ENCODE assay signal across 25 cellular contexts in the genomic region with DNA sequence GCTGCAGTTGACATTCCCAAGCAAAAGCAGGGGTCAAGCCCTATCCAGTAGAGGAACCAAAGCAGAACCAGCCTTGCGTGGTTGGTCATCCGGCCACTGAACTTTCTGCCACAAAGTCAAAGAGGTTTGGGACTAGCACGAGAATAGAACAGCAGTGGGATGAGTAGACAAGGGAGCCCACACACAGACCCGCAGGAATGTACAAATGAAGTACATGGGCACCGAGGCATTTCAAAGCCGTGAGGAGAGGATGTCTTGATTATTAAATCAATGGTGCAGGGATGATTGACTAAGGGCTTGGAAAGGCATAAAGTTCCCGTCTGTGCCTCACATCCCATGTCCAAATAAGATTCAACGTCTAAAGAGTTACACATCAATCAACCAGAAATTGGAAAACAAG.
"Had no signal": no experiment of that assay in that cellular context is flagged by ENCODE, and none has a peak within 500 bp of the region (broad histone marks: within the 10 kb centered on the region; RNA-seq: fewer than 3 reads in every experiment).

No MANE protein-coding gene starts in this region.

- H3K27me3 ChIP-seq: ascending aorta had no signal

- H3K36me3 ChIP-seq: ascending aorta, cardiac muscle cell, heart left ventricle, neural progenitor cell, spleen, thoracic aorta had no signal

- H3K4me3 ChIP-seq: ascending aorta, cardiac muscle cell, heart left ventricle, neural progenitor cell, spleen, thoracic aorta had no signal

- H3K27ac ChIP-seq: ascending aorta, cardiac muscle cell, heart left ventricle, neural progenitor cell, parathyroid adenoma, spleen, thoracic aorta, VCaP had no signal

- H3K4me1 ChIP-seq: ascending aorta, neural progenitor cell, parathyroid adenoma had no signal

- DNase-seq: activated CD4-positive, alpha-beta T cell treated with anti-CD3 and anti-CD28 coated beads for 48 hours; activated CD4-positive, alpha-beta T cell treated with anti-CD3 and anti-CD28 coated beads, Interleukin-2, amount 50 U/mL, for 48 hours; activated CD8-positive, alpha-beta memory T cell treated with anti-CD3 and anti-CD28 coated beads for 24 hours; activated gamma-delta T cell; activated naive CD4-positive, alpha-beta T cell treated with anti-CD3 and anti-CD28 coated beads, Interleukin-2, amount 10 ng/mL, durations not matched to agents 7 days and 5 days; activated naive CD8-positive, alpha-beta T cell treated with anti-CD3 and anti-CD28 coated beads, Interleukin-2, amount 10 ng/mL, durations not matched to agents 7 days and 5 days; activated T-cell treated with anti-CD3 and anti-CD28 coated beads, Interleukin-2, amount 50 U/mL, for 1 hour; cortex of kidney; foreskin fibroblast; heart left ventricle; left ventricle myocardium superior; midbrain; naive thymus-derived CD8-positive, alpha-beta T cell; occipital lobe; right cardiac atrium; spleen; stimulated activated CD4-positive, alpha-beta T cell treated with anti-CD3 and anti-CD28 coated beads, Interleukin-4, amount 100 ng/mL, for 1 hour; stimulated activated naive CD8-positive, alpha-beta T cell treated with anti-CD3 and anti-CD28 coated beads, Interleukin-15, Interleukin-2, amounts not matched to agents 100 U/mL and 50 U/mL, for 24 hours; trophoblast cell had no signal

- H3K9me3 ChIP-seq: ascending aorta, heart left ventricle, spleen, thoracic aorta had no signal
